In the genomic region with DNA sequence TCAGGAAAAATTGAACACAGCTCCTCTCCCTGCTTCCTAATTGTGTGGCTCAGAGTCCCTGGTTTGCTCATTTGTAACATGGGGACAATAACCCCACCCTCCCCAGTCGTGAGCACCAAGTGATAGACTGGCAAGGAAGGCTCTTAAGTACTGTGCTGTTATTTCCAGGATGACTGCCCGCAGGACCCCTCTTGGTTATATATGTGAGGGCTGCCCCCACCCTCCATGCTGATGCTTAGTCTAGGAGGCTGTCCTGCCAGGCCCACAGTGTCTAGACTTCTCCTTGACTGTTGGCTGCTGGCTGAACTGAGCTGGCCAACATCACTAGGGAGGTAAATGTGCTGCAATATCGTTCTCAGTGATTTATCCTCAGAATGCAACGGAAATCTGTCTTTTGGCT, we compare ENCODE assay signal across 28 cellular contexts.
"Had no signal": no experiment of that assay in that cellular context is flagged by ENCODE, and none has a peak within 500 bp of the region (broad histone marks: within the 10 kb centered on the region; RNA-seq: fewer than 3 reads in every experiment).

No MANE protein-coding gene starts in this region.

- DNase-seq: activated CD4-positive, alpha-beta T cell treated with anti-CD3 and anti-CD28 coated beads for 1 hour; activated CD4-positive, alpha-beta T cell treated with anti-CD3 and anti-CD28 coated beads, Interleukin-2, amount 50 U/mL, for 1 hour; activated CD8-positive, alpha-beta memory T cell treated with anti-CD3 and anti-CD28 coated beads, Interleukin-2, amount 10 ng/mL, durations not matched to agents 7 days and 5 days; activated CD8-positive, alpha-beta T cell treated with anti-CD3 and anti-CD28 coated beads for 36 hours; activated naive CD4-positive, alpha-beta T cell treated with anti-CD3 and anti-CD28 coated beads for 36 hours; activated naive CD8-positive, alpha-beta T cell treated with anti-CD3 and anti-CD28 coated beads for 36 hours; activated T-cell treated with anti-CD3 and anti-CD28 coated beads for 4 hours; activated T-cell treated with anti-CD3 and anti-CD28 coated beads, Interleukin-2, amount 50 U/mL, for 72 hours; central memory CD4-positive, alpha-beta T cell; effector CD4-positive, alpha-beta T cell; esophagus squamous epithelium; left ventricle myocardium inferior; ovary; retina; stimulated activated CD4-positive, alpha-beta T cell treated with anti-CD3 and anti-CD28 coated beads, Interleukin-12 subunit alpha, Interleukin-12 subunit beta, amount 100 ng/mL, for 4 hours; stimulated activated CD4-positive, alpha-beta T cell treated with anti-CD3 and anti-CD28 coated beads, Interleukin-4, amount 100 ng/mL, for 24 hours; stimulated activated naive CD8-positive, alpha-beta T cell treated with anti-CD3 and anti-CD28 coated beads, Interleukin-15, amount 100 ng/mL, for 72 hours; T-helper 2 cell had no signal

- H3K27me3 ChIP-seq: breast epithelium, esophagus squamous epithelium, ovary, upper lobe of left lung, vagina had no signal

- H3K4me3 ChIP-seq: breast epithelium, esophagus squamous epithelium, left ventricle myocardium inferior, lung, ovary, prostate gland, skin epidermis, upper lobe of left lung, vagina had no signal

- H3K9me3 ChIP-seq: breast epithelium, esophagus squamous epithelium, left ventricle myocardium inferior, ovary, prostate gland, upper lobe of left lung, vagina had no signal

- H3K4me1 ChIP-seq: breast epithelium, prostate gland, vagina had no signal

- H3K36me3 ChIP-seq: breast epithelium, ovary, prostate gland, vagina had no signal

- ATAC-seq: activated CD8-positive, alpha-beta memory T cell treated with anti-CD3 and anti-CD28 coated beads, Interleukin-2, amount 10 ng/mL, durations not matched to agents 7 days and 5 days; activated CD8-positive, alpha-beta T cell treated with anti-CD3 and anti-CD28 coated beads for 36 hours; activated T-cell treated with anti-CD3 and anti-CD28 coated beads, Interleukin-2, amount 50 U/mL, for 72 hours; sciatic nerve; stimulated activated effector memory CD8-positive, alpha-beta T cell treated with anti-CD3 and anti-CD28 coated beads, Interleukin-12 subunit alpha, Interleukin-12 subunit beta, amount 100 ng/mL, for 72 hours; stimulated activated naive CD8-positive, alpha-beta T cell treated with anti-CD3 and anti-CD28 coated beads, Interleukin-15, amount 100 ng/mL, for 72 hours; WTC11 had no signal

- H3K27ac ChIP-seq: breast epithelium, epithelial cell of prostate, esophagus squamous epithelium, left ventricle myocardium inferior, ovary, prostate gland, skin epidermis, upper lobe of left lung, vagina had no signal
